ENCODE assay signal across 13 cellular contexts in the genomic region with DNA sequence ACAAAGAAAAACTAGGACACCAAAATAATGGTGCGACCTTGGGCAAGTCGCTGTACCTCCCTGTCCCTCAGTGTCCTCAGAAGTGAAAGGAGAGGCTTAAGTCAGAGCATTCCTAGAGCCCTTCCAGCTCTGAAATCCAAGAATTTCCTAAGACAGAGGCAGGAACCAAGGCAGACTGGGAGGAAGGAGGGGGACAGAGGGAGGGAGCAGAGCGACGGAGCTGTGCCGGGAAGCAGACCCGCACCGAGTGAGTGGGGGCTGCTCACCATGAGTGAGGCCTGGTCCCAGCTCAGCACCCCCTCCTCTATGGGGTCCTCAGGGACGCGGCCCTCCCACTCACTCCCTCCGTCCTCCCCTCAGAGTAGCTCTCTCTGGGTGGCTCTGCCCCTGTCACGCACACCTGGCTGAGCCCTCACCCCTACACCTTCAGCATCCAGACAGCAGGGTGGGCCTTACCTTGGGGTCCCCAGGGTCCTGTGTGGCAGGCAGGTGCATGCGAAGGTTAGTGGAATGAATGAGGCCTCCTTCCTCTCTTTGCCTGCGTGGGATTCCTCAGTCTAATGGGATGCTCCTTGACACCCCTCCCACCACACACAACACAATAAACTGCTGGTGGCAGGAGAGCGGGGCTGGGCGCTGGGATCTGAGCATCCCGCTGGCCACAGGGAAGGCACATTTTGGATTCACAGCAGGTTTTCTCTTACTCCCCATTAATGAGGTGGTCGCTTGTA. TPM values are rescaled to one million over a fixed set of nuclear protein-coding genes. Genes with fewer than 3 reads are reported as not detected.
DNase-seq lines count a peak whose midpoint lies in the region; ATAC-seq lines count a peak whose summit lies in the region.
"Had no signal": no experiment of that assay in that cellular context is flagged by ENCODE, and none has a peak within 500 bp of the region (broad histone marks: within the 10 kb centered on the region; RNA-seq: fewer than 3 reads in every experiment).

No MANE protein-coding gene starts in this region.

- peak overlapping the region; percentile 77 for H3K9ac ChIP-seq in HUES6 (ENCODE audit: low read length)
- peak overlapping the region; percentile 62 for H3K9ac ChIP-seq in mesendoderm (ENCODE audit: low read length)

- no peaks in the 10 kb centered on the region for H3K79me1 ChIP-seq in mesendoderm (ENCODE audit: low read length)

- peaks cover 35% of the 10 kb centered on the region for H3K4me1 Mint-ChIP-seq in stimulated activated effector memory CD8-positive, alpha-beta T cell treated with anti-CD3 and anti-CD28 coated beads, Interleukin-12 subunit alpha, Interleukin-12 subunit beta, amount 100 ng/mL, for 72 hours
- H3K4me1 Mint-ChIP-seq in activated CD4-positive, alpha-beta T cell treated with anti-CD3 and anti-CD28 coated beads, Interleukin-2, amount 10 ng/mL, durations not matched to agents 24 days and 14 days = peaks cover 8% of the 10 kb centered on the region

- H4K5ac ChIP-seq in mesendoderm (ENCODE audit: low read length) = no peak overlapping the region

- H3K27ac ChIP-seq in HUES6 (ENCODE audit: low read depth, low read length) (no peak overlapping the region), cingulate gyrus (ENCODE audit: low read depth, low read length) (peak overlapping the region; percentile 61), mesendoderm (ENCODE audit: low read depth, low read length) (no peak overlapping the region)

- DNase-seq in mesendoderm = peak; percentile 85
- no peak for DNase-seq in stimulated activated effector memory CD8-positive, alpha-beta T cell treated with anti-CD3 and anti-CD28 coated beads, Interleukin-12 subunit alpha, Interleukin-12 subunit beta, amount 100 ng/mL, for 72 hours (ENCODE audit: low spot score in 2 of 2)
- DNase-seq in activated CD4-positive, alpha-beta T cell treated with anti-CD3 and anti-CD28 coated beads, Interleukin-2, amount 10 ng/mL, durations not matched to agents 24 days and 14 days = no peak
- no peak for DNase-seq in anterior cingulate cortex (lab: John Stamatoyannopoulos, UW)
- DNase-seq: stimulated activated naive B cell treated with anti-CD40 and anti-IgM and Interleukin-4, amounts not matched to agents 10 μg/mL and 1 μg/mL and 100 μg/mL, for 72 hours had no signal

- H3K23ac ChIP-seq in mesendoderm (ENCODE audit: low read length) = no peak overlapping the region

- H3K27me3 ChIP-seq in HUES6 (ENCODE audit: control insufficient read depth, insufficient read depth, low read length) (peaks cover 80% of the 10 kb centered on the region), mesendoderm (ENCODE audit: insufficient read depth, low read length, poor library complexity) (no peaks in the 10 kb centered on the region)
- H3K27me3 ChIP-seq: right lobe of liver, SJSA1 had no signal

- H4K8ac ChIP-seq in mesendoderm (ENCODE audit: low read depth, low read length) = no peak overlapping the region

- H3K27ac Mint-ChIP-seq in stimulated activated effector memory CD8-positive, alpha-beta T cell treated with anti-CD3 and anti-CD28 coated beads, Interleukin-12 subunit alpha, Interleukin-12 subunit beta, amount 100 ng/mL, for 72 hours = no peak overlapping the region
- no peak overlapping the region for H3K27ac Mint-ChIP-seq in activated CD4-positive, alpha-beta T cell treated with anti-CD3 and anti-CD28 coated beads, Interleukin-2, amount 10 ng/mL, durations not matched to agents 24 days and 14 days
- H3K27ac Mint-ChIP-seq: stimulated activated naive B cell treated with anti-CD40 and anti-IgM and Interleukin-4, amounts not matched to agents 10 μg/mL and 1 μg/mL and 100 μg/mL, for 72 hours had no signal

- peak overlapping the region; percentile 72 for H3K4me2 ChIP-seq in mesendoderm (ENCODE audit: low read length)

- no CpG with 5 or more reads among the region's 17 CpGs for WGBS in mesendoderm (ENCODE audit: extremely low coverage, insufficient coverage, low lambda C conversion rate)

- H3K4me3 ChIP-seq in HUES6 (ENCODE audit: low read depth, low read length) (peak overlapping the region; percentile 85), mesendoderm (ENCODE audit: low read length) (no peak overlapping the region)

- H3K4ac ChIP-seq in mesendoderm (ENCODE audit: low read depth, low read length) = no peak overlapping the region

- intact Hi-C loops in activated CD4-positive, alpha-beta T cell treated with anti-CD3 and anti-CD28 coated beads, Interleukin-2, amount 10 ng/mL, durations not matched to agents 24 days and 14 days (cut with micrococcal nuclease) = no loop called here

- peaks cover 5% of the 10 kb centered on the region for H3K36me3 Mint-ChIP-seq in stimulated activated effector memory CD8-positive, alpha-beta T cell treated with anti-CD3 and anti-CD28 coated beads, Interleukin-12 subunit alpha, Interleukin-12 subunit beta, amount 100 ng/mL, for 72 hours
- H3K36me3 Mint-ChIP-seq in activated CD4-positive, alpha-beta T cell treated with anti-CD3 and anti-CD28 coated beads, Interleukin-2, amount 10 ng/mL, durations not matched to agents 24 days and 14 days (ENCODE audit: low read depth) = no peaks in the 10 kb centered on the region
- H3K36me3 Mint-ChIP-seq: stimulated activated naive B cell treated with anti-CD40 and anti-IgM and Interleukin-4, amounts not matched to agents 10 μg/mL and 1 μg/mL and 100 μg/mL, for 72 hours had no signal

- ATAC-seq in stimulated activated effector memory CD8-positive, alpha-beta T cell treated with anti-CD3 and anti-CD28 coated beads, Interleukin-12 subunit alpha, Interleukin-12 subunit beta, amount 100 ng/mL, for 72 hours = no peak
- ATAC-seq in GM19351 (IDR thresholded peaks at IDR 0.05; ENCODE audit: unreplicated experiment) = no peak
- ATAC-seq in HG03045 (IDR thresholded peaks at IDR 0.05; ENCODE audit: unreplicated experiment) = no peak
- ATAC-seq: HepG2; right lobe of liver; stimulated activated naive B cell treated with anti-CD40 and anti-IgM and Interleukin-4, amounts not matched to agents 10 μg/mL and 1 μg/mL and 100 μg/mL, for 72 hours had no signal

- no peak overlapping the region for H2AK5ac ChIP-seq in mesendoderm (ENCODE audit: low read length)

- H3K4me3 Mint-ChIP-seq in stimulated activated effector memory CD8-positive, alpha-beta T cell treated with anti-CD3 and anti-CD28 coated beads, Interleukin-12 subunit alpha, Interleukin-12 subunit beta, amount 100 ng/mL, for 72 hours = peak overlapping the region; percentile 83
- H3K4me3 Mint-ChIP-seq in activated CD4-positive, alpha-beta T cell treated with anti-CD3 and anti-CD28 coated beads, Interleukin-2, amount 10 ng/mL, durations not matched to agents 24 days and 14 days = no peak overlapping the region

- no peaks in the 10 kb centered on the region for H3K79me2 ChIP-seq in mesendoderm (ENCODE audit: control insufficient read depth, insufficient read depth, low read length)

- peaks cover 65% of the 10 kb centered on the region for H3K27me3 Mint-ChIP-seq in activated CD4-positive, alpha-beta T cell treated with anti-CD3 and anti-CD28 coated beads, Interleukin-2, amount 10 ng/mL, durations not matched to agents 24 days and 14 days

- H2BK120ac ChIP-seq in mesendoderm (ENCODE audit: low read depth, low read length) = no peak overlapping the region

- H3K4me1 ChIP-seq in HUES6 (ENCODE audit: control insufficient read depth, insufficient read depth, low read length) = peaks cover 33% of the 10 kb centered on the region
- peaks cover 22% of the 10 kb centered on the region for H3K4me1 ChIP-seq in mesendoderm (ENCODE audit: control insufficient read depth, low read depth, low read length)

- H3K9me3 ChIP-seq in HUES6 (ENCODE audit: control insufficient read depth, insufficient read depth, low read depth, low read length) = no peaks in the 10 kb centered on the region
- H3K9me3 ChIP-seq: right lobe of liver, SJSA1 had no signal

- H2BK15ac ChIP-seq in mesendoderm (replicated peaks; ENCODE audit: low read depth) = no peak overlapping the region

- H3K56ac ChIP-seq in mesendoderm (ENCODE audit: low read length) = peak overlapping the region; percentile 87

- H3K18ac ChIP-seq in mesendoderm (ENCODE audit: low read length) = no peak overlapping the region

- no peaks in the 10 kb centered on the region for H3K36me3 ChIP-seq in HUES6 (ENCODE audit: control insufficient read depth, insufficient read depth, low read length)
- H3K36me3 ChIP-seq in mesendoderm (ENCODE audit: control insufficient read depth, insufficient read depth, low read length) = no peaks in the 10 kb centered on the region
- H3K36me3 ChIP-seq: right lobe of liver had no signal

- no peaks in the 10 kb centered on the region for H3K9me3 Mint-ChIP-seq in stimulated activated effector memory CD8-positive, alpha-beta T cell treated with anti-CD3 and anti-CD28 coated beads, Interleukin-12 subunit alpha, Interleukin-12 subunit beta, amount 100 ng/mL, for 72 hours
- no peaks in the 10 kb centered on the region for H3K9me3 Mint-ChIP-seq in activated CD4-positive, alpha-beta T cell treated with anti-CD3 and anti-CD28 coated beads, Interleukin-2, amount 10 ng/mL, durations not matched to agents 24 days and 14 days
- H3K9me3 Mint-ChIP-seq: stimulated activated naive B cell treated with anti-CD40 and anti-IgM and Interleukin-4, amounts not matched to agents 10 μg/mL and 1 μg/mL and 100 μg/mL, for 72 hours had no signal

- H2BK5ac ChIP-seq in mesendoderm (ENCODE audit: low read length) = no peak overlapping the region

RNA-seq across cellular contexts. Expression of a gene that starts 4.6 kb away (rescaled TPM):
- polyA plus RNA-seq in mesendoderm (2013, experiment 1 of 2) = 7.4 TPM
- 5.9 TPM for polyA plus RNA-seq in mesendoderm (2013, experiment 2 of 2)
- 2.2 and 2.9 TPM in 2 replicates for total RNA-seq in activated CD4-positive, alpha-beta T cell treated with anti-CD3 and anti-CD28 coated beads, Interleukin-2, amount 10 ng/mL, durations not matched to agents 24 days and 14 days

RNA-seq across cellular contexts. Expression of a gene that starts 20.8 kb away (rescaled TPM):
- 7.4 TPM for polyA plus RNA-seq in mesendoderm (2013, experiment 1 of 2)
- 7.9 TPM for polyA plus RNA-seq in mesendoderm (2013, experiment 2 of 2)
- 42.0 and 46.4 TPM in 2 replicates for total RNA-seq in activated CD4-positive, alpha-beta T cell treated with anti-CD3 and anti-CD28 coated beads, Interleukin-2, amount 10 ng/mL, durations not matched to agents 24 days and 14 days

RNA-seq across cellular contexts. Expression of a gene that starts 26.1 kb away (rescaled TPM):
- polyA plus RNA-seq in mesendoderm (2013, experiment 1 of 2) = 36.4 TPM
- 36.2 TPM for polyA plus RNA-seq in mesendoderm (2013, experiment 2 of 2)
- 84.6 and 90.3 TPM in 2 replicates for total RNA-seq in activated CD4-positive, alpha-beta T cell treated with anti-CD3 and anti-CD28 coated beads, Interleukin-2, amount 10 ng/mL, durations not matched to agents 24 days and 14 days

RNA-seq across cellular contexts. Expression of a gene that starts 42.8 kb away (rescaled TPM):
- not detected for polyA plus RNA-seq in mesendoderm (2013, experiment 1 of 2)
- not detected for polyA plus RNA-seq in mesendoderm (2013, experiment 2 of 2)
- 0.83 TPM in 1 of 2 replicates, not detected in the other for total RNA-seq in activated CD4-positive, alpha-beta T cell treated with anti-CD3 and anti-CD28 coated beads, Interleukin-2, amount 10 ng/mL, durations not matched to agents 24 days and 14 days
- total RNA-seq: activated CD8-positive, alpha-beta memory T cell treated with anti-CD3 and anti-CD28 coated beads for 36 hours; HepG2; right lobe of liver; SJSA1 had no signal
- polyA plus RNA-seq: HepG2 had no signal
